8 cellular contexts compared by ENCODE assay signal in genomic region chr17:19507673-19508326, GRCh38. TPM values are rescaled to one million over a fixed set of nuclear protein-coding genes. Genes with fewer than 3 reads are reported as not detected.
DNase-seq lines count a peak whose midpoint lies in the region; ATAC-seq, FAIRE-seq and TF ChIP-seq lines count a peak whose summit lies in the region.

No MANE protein-coding gene starts in this region.

- H3K4me1 ChIP-seq in astrocyte (ENCODE audit: insufficient read depth, low read length), result no peaks in the 10 kb centered on the region
- H3K4me1 ChIP-seq in uterus, result no peaks in the 10 kb centered on the region

- H3K36me3 Mint-ChIP-seq in astrocyte (ENCODE audit: low read depth, unreplicated experiment), result no peaks in the 10 kb centered on the region

- peak overlapping the region; percentile 80 for H3K4me2 ChIP-seq in astrocyte (ENCODE audit: low read length)

- DNase-seq in NCI-H1436 (lab: John Stamatoyannopoulos, UW) (peak; percentile 92), T-helper 9 cell (peak; percentile 83), astrocyte (ENCODE audit: low read depth) (peak; percentile 76), hepatic stellate cell (ENCODE audit: low spot score) (peak; percentile 87), pulmonary artery endothelial cell (ENCODE audit: low read depth, low spot score) (peak; percentile 66), uterus (peak; percentile 94 to 96)

- no peaks in the 10 kb centered on the region for H3K4me1 Mint-ChIP-seq in astrocyte (ENCODE audit: low read depth, unreplicated experiment)

- H3K4me3 ChIP-seq in astrocyte (ENCODE audit: insufficient read depth, low read depth, low read length) (peak overlapping the region; percentile 64), uterus (peak overlapping the region; percentile 83 to 87)

- H3K9me3 ChIP-seq in astrocyte (ENCODE audit: insufficient read depth, low read depth, low read length) (no peaks in the 10 kb centered on the region), uterus (no peaks in the 10 kb centered on the region)

- H3K79me2 ChIP-seq in astrocyte (ENCODE audit: insufficient read depth, low read length), result no peaks in the 10 kb centered on the region

- intact Hi-C loops in uterus (cut with DNase I; ENCODE audit: low total_unique reads), result no loop called here

- peak; percentile 73 for ATAC-seq in HG02588 (IDR thresholded peaks at IDR 0.05; ENCODE audit: unreplicated experiment)

- H3K27ac ChIP-seq in astrocyte (ENCODE audit: low read depth, low read length) (no peak overlapping the region), uterus (peak overlapping the region; percentile 98 to 100)

- peaks cover 2% of the 10 kb centered on the region for H3K27me3 Mint-ChIP-seq in astrocyte (ENCODE audit: low read depth, unreplicated experiment)

- no peaks in the 10 kb centered on the region for H3K9me3 Mint-ChIP-seq in astrocyte (ENCODE audit: unreplicated experiment)

- H3K9ac ChIP-seq in astrocyte (ENCODE audit: low read length), result peak overlapping the region; percentile 81

- no peaks in the 10 kb centered on the region for H4K20me1 ChIP-seq in astrocyte (ENCODE audit: insufficient read depth, low read length)

- TF ChIP-seq POLR2A in uterus (IDR thresholded peaks at IDR 0.05), result peak; percentile 56 to 71

- no peaks in the 10 kb centered on the region for H3K27me3 ChIP-seq in astrocyte (ENCODE audit: insufficient read depth, low read length)
- no peaks in the 10 kb centered on the region for H3K27me3 ChIP-seq in uterus

- TF ChIP-seq CTCF in astrocyte (IDR thresholded peaks at IDR 0.05; ENCODE audit: insufficient read depth, low read depth, low read length) (no peak), uterus (IDR thresholded peaks at IDR 0.05) (peak in 1 of 4 experiments; percentile 34)

- peak overlapping the region; percentile 77 for H2AFZ ChIP-seq in astrocyte (ENCODE audit: low read depth, low read length)

- H3K27ac Mint-ChIP-seq in astrocyte (ENCODE audit: unreplicated experiment), result no peak overlapping the region

- FAIRE-seq in G401.6 (lab: Jason Lieb, UNC), result peak; percentile 88
- peak; percentile 76 for FAIRE-seq in astrocyte (lab: Jason Lieb, UNC)

- H3K36me3 ChIP-seq in astrocyte (ENCODE audit: insufficient read depth, low read length) (no peaks in the 10 kb centered on the region), uterus (no peaks in the 10 kb centered on the region)

- H3K4me3 Mint-ChIP-seq in astrocyte (ENCODE audit: unreplicated experiment), result peak overlapping the region; percentile 86

RNA-seq across cellular contexts. Expression of gene SLC47A1, which starts 25.9 kb away (rescaled TPM):
- total RNA-seq in astrocyte (0.17 and 0.75 TPM in 2 replicates), pulmonary artery endothelial cell (9.8 and 11.6 TPM in 2 replicates), uterus (10 to 100 TPM in 3 of 4 donors, 1 to 10 TPM in 1; 6.2 to 28.5 (median 18.4) TPM)
